18 cellular contexts compared by ENCODE assay signal in genomic region chr3:198107840-198108734, GRCh38.
DNase-seq lines count a peak whose midpoint lies in the region; ATAC-seq and TF ChIP-seq lines count a peak whose summit lies in the region.
"Had no signal": no experiment of that assay in that cellular context is flagged by ENCODE, and none has a peak within 500 bp of the region (broad histone marks: within the 10 kb centered on the region; RNA-seq: fewer than 3 reads in every experiment).

No MANE protein-coding gene starts in this region.

- H3K18ac ChIP-seq in neuronal stem cell (ENCODE audit: low read length), result no peak overlapping the region

- no peak overlapping the region for H3K23ac ChIP-seq in neuronal stem cell (ENCODE audit: low read depth, low read length, poor library complexity)

- H2AK5ac ChIP-seq in neuronal stem cell (ENCODE audit: low read depth, low read length), result no peak overlapping the region

- H4K20me1 ChIP-seq in fibroblast of lung (ENCODE audit: control insufficient read depth, extremely low read depth, insufficient read depth, low read length), result no peaks in the 10 kb centered on the region
- H4K20me1 ChIP-seq: BLaER1 treated with 17β-estradiol and CSF1 and Interleukin-3, amounts not matched to agents 10 nM and 100 nM had no signal

- no peak overlapping the region for H3K4ac ChIP-seq in neuronal stem cell (ENCODE audit: low read length)

- H3K79me1 ChIP-seq in neuronal stem cell (ENCODE audit: low read depth, low read length), result no peaks in the 10 kb centered on the region

- H3K9ac ChIP-seq in fibroblast of lung (ENCODE audit: insufficient read depth, low read length) (no peak overlapping the region), neuronal stem cell (ENCODE audit: low read depth, low read length, poor library complexity) (no peak overlapping the region)
- H3K9ac ChIP-seq: BLaER1 treated with 17β-estradiol and CSF1 and Interleukin-3, amounts not matched to agents 10 nM and 100 nM had no signal

- H4K91ac ChIP-seq in neuronal stem cell (ENCODE audit: low read depth, low read length, poor library complexity), result no peak overlapping the region

- H3K36me3 ChIP-seq in KOPT-K1 (ENCODE audit: insufficient read depth, low read length) (no peaks in the 10 kb centered on the region), fibroblast of lung (ENCODE audit: control insufficient read depth, insufficient read depth, low read length) (no peaks in the 10 kb centered on the region), neuronal stem cell (replicated peaks in 1 of 2; ENCODE audit: control insufficient read depth in 2 of 2, insufficient read depth in 2 of 2, low read length in 2 of 2) (no peaks in the 10 kb centered on the region)
- H3K36me3 ChIP-seq: BLaER1 treated with 17β-estradiol and CSF1 and Interleukin-3, amounts not matched to agents 10 nM and 100 nM; breast epithelium had no signal

- H2BK5ac ChIP-seq in neuronal stem cell (ENCODE audit: low read length), result no peak overlapping the region

- no peaks in the 10 kb centered on the region for H3K79me2 ChIP-seq in fibroblast of lung (ENCODE audit: control insufficient read depth, insufficient read depth, low read length)

- no peak for ATAC-seq in GM18505 (IDR thresholded peaks at IDR 0.05; ENCODE audit: unreplicated experiment)

- H3K4me1 ChIP-seq in fibroblast of lung (ENCODE audit: control insufficient read depth, extremely low read depth, insufficient read depth, low read length), result no peaks in the 10 kb centered on the region
- peaks cover 2 to 3% of the 10 kb centered on the region in 2 donors for H3K4me1 ChIP-seq in neuronal stem cell (ENCODE audit: control insufficient read depth in 2 of 2, insufficient read depth in 1 of 2, low read depth in 1 of 2, low read length in 2 of 2)
- H3K4me1 ChIP-seq: breast epithelium had no signal

- H3K4me2 ChIP-seq in fibroblast of lung (ENCODE audit: extremely low read depth, insufficient read depth, low read length), result no peak overlapping the region
- no peak overlapping the region for H3K4me2 ChIP-seq in neuronal stem cell (ENCODE audit: insufficient read depth, low read length, poor library complexity, severe bottlenecking)

- no peak overlapping the region for H2BK12ac ChIP-seq in neuronal stem cell (ENCODE audit: low read length)

- H4K8ac ChIP-seq in neuronal stem cell (ENCODE audit: low read depth, low read length), result no peak overlapping the region

- H3K14ac ChIP-seq in neuronal stem cell (ENCODE audit: low read length), result no peak overlapping the region

- peaks cover 8% of the 10 kb centered on the region for H3K27me3 ChIP-seq in fibroblast of lung (ENCODE audit: control insufficient read depth, insufficient read depth, low read length)
- H3K27me3 ChIP-seq in neuronal stem cell (ENCODE audit: control insufficient read depth in 3 of 3, insufficient read depth in 3 of 3, low read depth in 1 of 3, low read length in 3 of 3), result peaks cover 2 to 34% (median 3%) of the 10 kb centered on the region in 3 experiments

- no peak overlapping the region for H2AFZ ChIP-seq in fibroblast of lung (ENCODE audit: low read length)
- H2AFZ ChIP-seq in neuronal stem cell (ENCODE audit: low read length), result peak overlapping the region; percentile 47

- no CpG with 5 or more reads among the region's 6 CpGs for WGBS in neuronal stem cell (ENCODE audit: extremely low coverage in 2 of 2, insufficient read length in 2 of 2, insufficient replicate concordance in 1 of 2), 2 donors

- no peak overlapping the region for H2BK15ac ChIP-seq in neuronal stem cell (ENCODE audit: low read length)

- intact Hi-C loops in posterior cingulate gyrus (cut with DNase I), result no loop called here

- H3K4me3 ChIP-seq in fibroblast of lung (replicated peaks in 1 of 4; ENCODE audit: control extremely low read depth in 1 of 4, insufficient read depth in 1 of 4, low read depth in 3 of 4, low read length in 4 of 4) (no peak overlapping the region), neuronal stem cell (ENCODE audit: low read length in 2 of 2) (no peak overlapping the region)
- H3K4me3 ChIP-seq: breast epithelium, coronary artery had no signal

- H3K27ac ChIP-seq in KOPT-K1 (ENCODE audit: low read depth, low read length, poor library complexity, severe bottlenecking) (peak overlapping the region; percentile 36), fibroblast of lung (ENCODE audit: insufficient read depth, low read length) (no peak overlapping the region), neuronal stem cell (replicated peaks; ENCODE audit: low read length) (no peak overlapping the region)
- H3K27ac ChIP-seq: breast epithelium, coronary artery had no signal

- no peak for TF ChIP-seq POLR2A in GM18505 (IDR thresholded peaks at IDR 0.05; ENCODE audit: borderline replicate concordance, extremely low read depth, insufficient read depth, insufficient read length)

- no peak overlapping the region for H2BK120ac ChIP-seq in neuronal stem cell (ENCODE audit: low read depth, low read length)

- H3K9me3 ChIP-seq in KOPT-K1 (ENCODE audit: insufficient read depth, low read length, poor library complexity, severe bottlenecking) (peaks cover 16% of the 10 kb centered on the region), fibroblast of lung (ENCODE audit: control insufficient read depth, insufficient read depth, low read depth, low read length) (no peaks in the 10 kb centered on the region), neuronal stem cell (replicated peaks in 1 of 2; ENCODE audit: control insufficient read depth in 2 of 2, insufficient read depth in 1 of 2, low read depth in 1 of 2, low read length in 2 of 2) (peaks cover 0 to 3% of the 10 kb centered on the region in 2 donors)
- H3K9me3 ChIP-seq: breast epithelium had no signal

- no peak for TF ChIP-seq CTCF in fibroblast of lung (conservative IDR thresholded peaks at IDR 0.05 in 1 of 2, IDR thresholded peaks at IDR 0.05 in 1 of 2; ENCODE audit: low read depth in 1 of 2, low read length in 2 of 2)

- DNase-seq in H4 (ENCODE audit: low spot score) (peak; percentile 85), fibroblast of lung (ENCODE audit: low read depth in 2 of 2) (peak; percentile 6), neuronal stem cell (ENCODE audit: low spot score) (no peak), NCI-H1105 (lab: John Stamatoyannopoulos, UW) (no peak), posterior cingulate gyrus (no peak), SW 1271 (lab: John Stamatoyannopoulos, UW) (no peak)
- DNase-seq: H9, Karpas-422, kidney, NCI-H1436, NCI-H2171 treated with DMSO at 0.1 percent for 48 hours, NCI-H774, T1000 had no signal

Comparison
In these comparisons a context has a peak if more than half of its experiments do, and no peak if none do; other contexts are left out.
1. DNase-seq: peak in H4 (single experiment) and fibroblast of lung (2 of 2); none in neuronal stem cell (single experiment), NCI-H1105 (single experiment), posterior cingulate gyrus (0 of 10) and SW 1271 (0 of 2).